Comparison of ENCODE assay signal across 8 cellular contexts in the genomic region with DNA sequence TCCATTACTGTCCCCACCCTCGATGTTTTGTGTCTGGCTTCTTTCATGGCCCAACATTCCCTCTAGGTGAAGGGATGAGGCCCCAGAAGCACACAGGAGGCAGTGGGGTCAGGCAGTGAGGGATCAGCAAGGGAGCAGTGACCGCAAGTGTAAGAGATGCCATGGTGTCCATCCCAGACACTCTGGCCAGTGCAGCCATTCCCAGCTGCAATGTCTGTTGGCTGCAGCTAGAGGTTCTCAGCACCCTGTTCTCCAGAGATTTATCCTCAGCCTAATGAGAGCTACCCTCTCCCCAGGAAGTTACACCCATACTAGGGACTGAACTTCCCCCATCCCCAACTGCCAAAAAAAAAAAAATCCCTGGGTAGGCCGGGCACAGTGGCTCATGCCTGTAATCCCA. TPM values are rescaled to one million over a fixed set of nuclear protein-coding genes. Genes with fewer than 3 reads are reported as not detected.
DNase-seq lines count a peak whose midpoint lies in the region; TF ChIP-seq lines count a peak whose summit lies in the region.

No MANE protein-coding gene starts in this region.

- H3K27me3 ChIP-seq in DOHH2 (ENCODE audit: control insufficient read depth, low read length): no peaks in the 10 kb centered on the region
- no peaks in the 10 kb centered on the region for H3K27me3 ChIP-seq in sigmoid colon
- H3K27me3 ChIP-seq in SJCRH30: no peaks in the 10 kb centered on the region

- peaks cover 48% of the 10 kb centered on the region for H3K79me2 ChIP-seq in DOHH2 (ENCODE audit: control insufficient read depth, low read length)

- peaks cover 10% of the 10 kb centered on the region for H3K4me1 Mint-ChIP-seq in neural crest cell

- no peaks in the 10 kb centered on the region for H4K20me1 ChIP-seq in DOHH2 (ENCODE audit: control insufficient read depth, insufficient read depth, low read depth, low read length)

- TF ChIP-seq POLR2A in sigmoid colon (IDR thresholded peaks at IDR 0.05): no peak

- H3F3A ChIP-seq in DOHH2 (ENCODE audit: control insufficient read depth, insufficient read depth): peaks cover 23% of the 10 kb centered on the region

- peak; percentile 53 for TF ChIP-seq CTCF in DOHH2 (IDR thresholded peaks at IDR 0.05; ENCODE audit: low read depth, low read length, poor library complexity, severe bottlenecking)
- TF ChIP-seq CTCF in neural crest cell (conservative IDR thresholded peaks at IDR 0.05): peak; percentile 28
- peak in 2 of 4 experiments; percentile 27 to 29 for TF ChIP-seq CTCF in sigmoid colon (IDR thresholded peaks at IDR 0.05)

- no peaks in the 10 kb centered on the region for H3K27me3 Mint-ChIP-seq in neural crest cell (ENCODE audit: low read depth)

- H3K27ac ChIP-seq in DOHH2 (ENCODE audit: low read depth, low read length) (no peak overlapping the region), sigmoid colon (no peak overlapping the region), SJCRH30 (no peak overlapping the region)

- no peaks in the 10 kb centered on the region for H3K9me3 ChIP-seq in DOHH2 (ENCODE audit: control insufficient read depth, insufficient read depth, low read length)
- H3K9me3 ChIP-seq in sigmoid colon: no peaks in the 10 kb centered on the region
- no peaks in the 10 kb centered on the region for H3K9me3 ChIP-seq in SJCRH30 (replicated peaks)

- H3K4me1 ChIP-seq in DOHH2 (ENCODE audit: control insufficient read depth, low read length) (peaks cover 88% of the 10 kb centered on the region), sigmoid colon (peaks cover 0 to 16% (median 4%) of the 10 kb centered on the region in 4 donors), SJCRH30 (no peaks in the 10 kb centered on the region)

- H3K4me2 ChIP-seq in DOHH2 (ENCODE audit: low read length): peak overlapping the region; percentile 28; the same call in 1 of the 2 replicates

- no peaks in the 10 kb centered on the region for H3K9me2 ChIP-seq in DOHH2 (replicated peaks; ENCODE audit: control insufficient read depth, low read length)

- no peak overlapping the region for H3K4me3 Mint-ChIP-seq in neural crest cell

- 83 to 90% methylated on average over 3 of the region's 3 CpGs for WGBS in sigmoid colon, 2 donors

- no peaks in the 10 kb centered on the region for H3K9me3 Mint-ChIP-seq in neural crest cell

- H3K36me3 Mint-ChIP-seq in neural crest cell (ENCODE audit: low read depth): no peaks in the 10 kb centered on the region

- H3K27ac Mint-ChIP-seq in neural crest cell (ENCODE audit: unreplicated experiment): no peak overlapping the region

- DNase-seq in NCI-H146 (lab: John Stamatoyannopoulos, UW) (peak; percentile 84), dermis blood vessel endothelial cell (peak; percentile 35), neural crest cell (ENCODE audit: low read depth, low spot score) (no peak), sigmoid colon (no peak), SJCRH30 (no peak)
- DNase-seq in stimulated activated CD4-positive, alpha-beta T cell treated with anti-CD3 and anti-CD28 coated beads, Interleukin-4, amount 100 ng/mL, for 24 hours: no peak
- no peak for DNase-seq in activated T-cell treated with anti-CD3 and anti-CD28 coated beads, Interleukin-2, amount 50 U/mL, for 48 hours

- H3K36me3 ChIP-seq in DOHH2 (ENCODE audit: control insufficient read depth, low read length) (peaks cover 66% of the 10 kb centered on the region), sigmoid colon (peaks cover 0 to 15% (median 0%) of the 10 kb centered on the region in 4 donors), SJCRH30 (no peaks in the 10 kb centered on the region)

- intact Hi-C loops in sigmoid colon (cut with DNase I): loop anchor here (5.0 kb wide), 2 partner anchors 38 to 53 kb away; no protein-coding TSS in a partner anchor

- no peak for TF ChIP-seq EP300 in sigmoid colon (IDR thresholded peaks at IDR 0.05)

- H3K4me3 ChIP-seq in DOHH2 (ENCODE audit: low read length) (no peak overlapping the region), sigmoid colon (no peak overlapping the region), SJCRH30 (no peak overlapping the region)

RNA-seq across cellular contexts. Expression of gene TRANK1, which starts 40.2 kb away (rescaled TPM):
- total RNA-seq in dermis blood vessel endothelial cell: 13.6 and 13.9 TPM in 2 replicates
- 8.9 and 11.3 TPM in 2 replicates for total RNA-seq in neural crest cell
- total RNA-seq in sigmoid colon: 10 to 100 TPM in 3 of 4 donors, 1 to 10 TPM in 1; 8.6 to 26.3 (median 16.9) TPM
- polyA plus RNA-seq in sigmoid colon: 10 to 100 TPM; 12.6 to 36.4 (median 26.1) TPM
- total RNA-seq in SJCRH30 (2014; rRNA removed; shearing (Covaris generic)): under 0.01 and 0.12 TPM in 2 replicates

Comparison
In these comparisons a context has a peak if more than half of its experiments do, and no peak if none do; other contexts are left out.
1. DNase-seq: peak in NCI-H146 (single experiment) and dermis blood vessel endothelial cell (single experiment); none in neural crest cell (single experiment), sigmoid colon (single experiment), stimulated activated CD4-positive, alpha-beta T cell treated with anti-CD3 and anti-CD28 coated beads, Interleukin-4, amount 100 ng/mL, for 24 hours (single experiment), SJCRH30 (0 of 2) and activated T-cell treated with anti-CD3 and anti-CD28 coated beads, Interleukin-2, amount 50 U/mL, for 48 hours (0 of 2).